In genomic region chr3:157160652-157161480, GRCh38 we compare ENCODE assay signal across 8 cellular contexts. TPM values are rescaled to one million over a fixed set of nuclear protein-coding genes. Genes with fewer than 3 reads are reported as not detected.
A peak's percentile ranks its signal among the peaks of the same experiment; 100 is the strongest.
DNase-seq lines count a peak whose midpoint lies in the region; ATAC-seq and TF ChIP-seq lines count a peak whose summit lies in the region.

No MANE protein-coding gene starts in this region.

- peak overlapping the region; percentile 100 for H3K27ac ChIP-seq in esophagus (ENCODE audit: low read depth in 2 of 2, low read length in 1 of 2)

- 5 to 10% methylated on average over 22 of the region's 22 CpGs for WGBS in esophagus, 2 donors

- no peak for TF ChIP-seq CTCF in BE2C (IDR thresholded peaks at IDR 0.05; ENCODE audit: low read depth, low read length)

- peak overlapping the region; percentile 99 for H3K27ac Mint-ChIP-seq in stimulated activated naive CD8-positive, alpha-beta T cell treated with anti-CD3 and anti-CD28 coated beads, Interleukin-15, Interleukin-2, amounts not matched to agents 100 ng/mL and 50 ng/mL, for 24 hours

- DNase-seq in BE2C: peak; percentile 62
- DNase-seq in NCI-H2227 treated with DMSO at 0.1 percent for 48 hours (lab: John Stamatoyannopoulos, UW): peak; percentile 56
- DNase-seq in activated CD4-positive, alpha-beta T cell treated with anti-CD3 and anti-CD28 coated beads, Interleukin-2, amount 50 U/mL, for 1 hour: peak; percentile 49

- H3K4me1 ChIP-seq in BE2C: peaks cover 11% of the 10 kb centered on the region
- H3K4me1 ChIP-seq in esophagus (ENCODE audit: control insufficient read depth in 2 of 2, insufficient read depth in 2 of 2, low read length in 1 of 2): no peaks in the 10 kb centered on the region
- peaks cover 26% of the 10 kb centered on the region for H3K4me1 ChIP-seq in mucosa of stomach (ENCODE audit: control insufficient read depth, insufficient read depth, low read length)

- peaks cover 46% of the 10 kb centered on the region for H3K36me3 Mint-ChIP-seq in stimulated activated naive CD8-positive, alpha-beta T cell treated with anti-CD3 and anti-CD28 coated beads, Interleukin-15, Interleukin-2, amounts not matched to agents 100 ng/mL and 50 ng/mL, for 24 hours (ENCODE audit: low read depth)

- H3K4me3 Mint-ChIP-seq in stimulated activated naive CD8-positive, alpha-beta T cell treated with anti-CD3 and anti-CD28 coated beads, Interleukin-15, Interleukin-2, amounts not matched to agents 100 ng/mL and 50 ng/mL, for 24 hours: peak overlapping the region; percentile 100

- H3K4me1 Mint-ChIP-seq in stimulated activated naive CD8-positive, alpha-beta T cell treated with anti-CD3 and anti-CD28 coated beads, Interleukin-15, Interleukin-2, amounts not matched to agents 100 ng/mL and 50 ng/mL, for 24 hours (ENCODE audit: low read depth): peaks cover 50% of the 10 kb centered on the region

- H3K27me3 Mint-ChIP-seq in stimulated activated naive CD8-positive, alpha-beta T cell treated with anti-CD3 and anti-CD28 coated beads, Interleukin-15, Interleukin-2, amounts not matched to agents 100 ng/mL and 50 ng/mL, for 24 hours: no peaks in the 10 kb centered on the region

- peak overlapping the region; percentile 93 for H3K9ac ChIP-seq in mucosa of stomach (ENCODE audit: low read length)

- H3K36me3 ChIP-seq in BE2C (peaks cover 40% of the 10 kb centered on the region), esophagus (ENCODE audit: control insufficient read depth in 2 of 2, insufficient read depth in 2 of 2, low read length in 1 of 2) (no peaks in the 10 kb centered on the region), mucosa of stomach (ENCODE audit: control insufficient read depth, insufficient read depth, low read length) (no peaks in the 10 kb centered on the region)

- H3K4me3 ChIP-seq in BE2C (ENCODE audit: low read depth, low read length): peak overlapping the region; percentile 98
- peak overlapping the region; percentile 84 to 96 for H3K4me3 ChIP-seq in esophagus (ENCODE audit: low read depth in 1 of 2, low read length in 2 of 2)
- peak overlapping the region; percentile 57 for H3K4me3 ChIP-seq in mucosa of stomach (ENCODE audit: low read length)

- H3K9me3 ChIP-seq in BE2C (no peaks in the 10 kb centered on the region), esophagus (ENCODE audit: control insufficient read depth in 2 of 2, insufficient read depth in 1 of 2, low read depth in 1 of 2, low read length in 1 of 2) (no peaks in the 10 kb centered on the region), mucosa of stomach (ENCODE audit: control insufficient read depth, low read length) (no peaks in the 10 kb centered on the region)

- ATAC-seq in GM18867 (IDR thresholded peaks at IDR 0.05; ENCODE audit: unreplicated experiment): peak; percentile 29
- ATAC-seq in HG03103 (IDR thresholded peaks at IDR 0.05; ENCODE audit: low read depth, unreplicated experiment): peak; percentile 28

- H3K9me3 Mint-ChIP-seq in stimulated activated naive CD8-positive, alpha-beta T cell treated with anti-CD3 and anti-CD28 coated beads, Interleukin-15, Interleukin-2, amounts not matched to agents 100 ng/mL and 50 ng/mL, for 24 hours: no peaks in the 10 kb centered on the region

- no peaks in the 10 kb centered on the region for H3K27me3 ChIP-seq in BE2C
- H3K27me3 ChIP-seq in esophagus (ENCODE audit: control insufficient read depth in 1 of 2, insufficient read depth in 2 of 2, low read length in 2 of 2): no peaks in the 10 kb centered on the region
- H3K27me3 ChIP-seq in mucosa of stomach (ENCODE audit: control insufficient read depth, insufficient read depth, low read length): no peaks in the 10 kb centered on the region

RNA-seq across cellular contexts. Expression of gene CCNL1, which starts 0.9 kb away (rescaled TPM):
- polyA plus RNA-seq in BE2C (2012; ENCODE audit: insufficient read depth, insufficient read length, low read depth): 76.2 TPM
- polyA plus RNA-seq in esophagus: 10 to 100 TPM; 62.5 to 73.1 TPM

Comparison
In these comparisons a context has a peak if more than half of its experiments do, and no peak if none do; other contexts are left out.
1. Peak in every context shown above with its lines: DNase-seq, ATAC-seq, H3K4me3 ChIP-seq and H3K27ac ChIP-seq.